16 cellular contexts compared by ENCODE assay signal in the genomic region with DNA sequence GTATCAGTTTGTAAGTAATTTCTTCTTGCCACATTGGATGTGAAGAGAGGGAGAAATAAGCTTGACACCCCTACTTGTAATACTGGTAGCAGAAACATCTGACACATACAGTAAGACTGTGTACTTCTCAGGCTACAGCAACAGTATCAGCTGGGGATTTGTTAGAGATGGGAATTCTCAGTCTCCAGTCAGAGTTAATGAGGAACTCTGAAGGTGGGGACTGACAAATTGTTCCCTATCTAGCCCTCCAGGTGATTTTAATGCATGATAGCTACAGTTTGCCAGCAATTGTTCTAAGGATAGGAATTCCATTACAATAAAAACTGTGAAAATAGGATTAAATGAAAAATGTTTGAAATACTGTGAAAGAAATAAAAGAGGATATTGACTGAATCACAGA.
DNase-seq lines count a peak whose midpoint lies in the region; ATAC-seq, FAIRE-seq and TF ChIP-seq lines count a peak whose summit lies in the region.
"Had no signal": no experiment of that assay in that cellular context is flagged by ENCODE, and none has a peak within 500 bp of the region (broad histone marks: within the 10 kb centered on the region; RNA-seq: fewer than 3 reads in every experiment).

No MANE protein-coding gene starts in this region.

- H3K4me1 ChIP-seq in GM23338 (ENCODE audit: insufficient read depth): 0 out of 2 replicates have a peak, but pooled peaks cover 3% of the 10 kb centered on the region
- H3K4me1 ChIP-seq in endothelial cell of umbilical vein (ENCODE audit: control insufficient read depth, extremely low read depth, insufficient read depth, low read length): no peaks in the 10 kb centered on the region
- H3K4me1 ChIP-seq: A549 had no signal

- no peak overlapping the region for H3K9ac ChIP-seq in endothelial cell of umbilical vein (replicated peaks; ENCODE audit: extremely low read depth, insufficient read depth, low read length)

- no peak overlapping the region for H3K4me3 Mint-ChIP-seq in GM23338
- H3K4me3 Mint-ChIP-seq in activated T-cell treated with anti-CD3 and anti-CD28 coated beads, Interleukin-2, amount 50 U/mL, for 24 hours: no peak overlapping the region
- no peak overlapping the region for H3K4me3 Mint-ChIP-seq in activated naive CD8-positive, alpha-beta T cell treated with anti-CD3 and anti-CD28 coated beads for 36 hours
- H3K4me3 Mint-ChIP-seq in activated CD8-positive, alpha-beta T cell treated with anti-CD3 and anti-CD28 coated beads, Interleukin-2, amount 10 ng/mL, durations not matched to agents 7 days and 5 days: no peak overlapping the region
- H3K4me3 Mint-ChIP-seq: CD14-positive monocyte; CD8-positive, alpha-beta T cell had no signal

- DNase-seq in GM23338 (ENCODE audit: low spot score) (peak; percentile 11), NCI-H82 treated with DMSO at 0.1 percent for 48 hours (lab: John Stamatoyannopoulos, UW; ENCODE audit: unreplicated experiment) (peak; percentile 1), endothelial cell of umbilical vein (ENCODE audit: low read depth, low spot score) (no peak)
- DNase-seq in activated T-cell treated with anti-CD3 and anti-CD28 coated beads, Interleukin-2, amount 50 U/mL, for 24 hours: no peak
- DNase-seq in activated naive CD8-positive, alpha-beta T cell treated with anti-CD3 and anti-CD28 coated beads for 36 hours: no peak
- DNase-seq in activated CD8-positive, alpha-beta T cell treated with anti-CD3 and anti-CD28 coated beads, Interleukin-2, amount 10 ng/mL, durations not matched to agents 7 days and 5 days: no peak
- DNase-seq: CD8-positive, alpha-beta T cell; COR-L47; DMS53; IMR-90; KBM-7 had no signal

- H3K79me2 ChIP-seq in GM23338 (replicated peaks; ENCODE audit: insufficient read depth): no peaks in the 10 kb centered on the region
- H3K79me2 ChIP-seq in endothelial cell of umbilical vein (ENCODE audit: control insufficient read depth, insufficient read depth, low read length): no peaks in the 10 kb centered on the region

- no peaks in the 10 kb centered on the region for H3K4me1 Mint-ChIP-seq in GM23338
- no peaks in the 10 kb centered on the region for H3K4me1 Mint-ChIP-seq in activated T-cell treated with anti-CD3 and anti-CD28 coated beads, Interleukin-2, amount 50 U/mL, for 24 hours (ENCODE audit: low read depth)
- H3K4me1 Mint-ChIP-seq in activated naive CD8-positive, alpha-beta T cell treated with anti-CD3 and anti-CD28 coated beads for 36 hours: no peaks in the 10 kb centered on the region
- H3K4me1 Mint-ChIP-seq in activated CD8-positive, alpha-beta T cell treated with anti-CD3 and anti-CD28 coated beads, Interleukin-2, amount 10 ng/mL, durations not matched to agents 7 days and 5 days (ENCODE audit: low read depth): no peaks in the 10 kb centered on the region
- H3K4me1 Mint-ChIP-seq: CD14-positive monocyte had no signal

- H3K27ac ChIP-seq in GM23338 (ENCODE audit: low read depth): no peak overlapping the region
- no peak overlapping the region for H3K27ac ChIP-seq in endothelial cell of umbilical vein (ENCODE audit: insufficient read depth, low read depth, low read length)
- H3K27ac ChIP-seq: A549 had no signal

- no peaks in the 10 kb centered on the region for H3K36me3 Mint-ChIP-seq in GM23338 (ENCODE audit: low read depth)
- no peaks in the 10 kb centered on the region for H3K36me3 Mint-ChIP-seq in activated T-cell treated with anti-CD3 and anti-CD28 coated beads, Interleukin-2, amount 50 U/mL, for 24 hours (ENCODE audit: low read depth)
- H3K36me3 Mint-ChIP-seq in activated naive CD8-positive, alpha-beta T cell treated with anti-CD3 and anti-CD28 coated beads for 36 hours: no peaks in the 10 kb centered on the region
- H3K36me3 Mint-ChIP-seq in activated CD8-positive, alpha-beta T cell treated with anti-CD3 and anti-CD28 coated beads, Interleukin-2, amount 10 ng/mL, durations not matched to agents 7 days and 5 days (ENCODE audit: low read depth): no peaks in the 10 kb centered on the region
- H3K36me3 Mint-ChIP-seq: CD14-positive monocyte; CD8-positive, alpha-beta T cell had no signal

- H4K20me1 ChIP-seq in GM23338 (replicated peaks; ENCODE audit: insufficient read depth) (no peaks in the 10 kb centered on the region), endothelial cell of umbilical vein (replicated peaks; ENCODE audit: control insufficient read depth, extremely low read depth, insufficient read depth, low read length) (no peaks in the 10 kb centered on the region)

- H3K4me2 ChIP-seq in GM23338: no peak overlapping the region
- no peak overlapping the region for H3K4me2 ChIP-seq in endothelial cell of umbilical vein (ENCODE audit: insufficient read depth, low read length)
- H3K4me2 ChIP-seq: A549 had no signal

- peak; percentile 45; the same call in 1 of the 3 replicates for ATAC-seq in GM23338
- ATAC-seq in HG02970 (IDR thresholded peaks at IDR 0.05; ENCODE audit: low FRiP score, unreplicated experiment): no peak
- ATAC-seq in activated CD8-positive, alpha-beta T cell treated with anti-CD3 and anti-CD28 coated beads, Interleukin-2, amount 10 ng/mL, durations not matched to agents 7 days and 5 days: no peak
- ATAC-seq: A549; CD8-positive, alpha-beta T cell; GM12878 had no signal

- H3K27ac Mint-ChIP-seq in GM23338: no peak overlapping the region
- H3K27ac Mint-ChIP-seq in activated T-cell treated with anti-CD3 and anti-CD28 coated beads, Interleukin-2, amount 50 U/mL, for 24 hours: no peak overlapping the region
- H3K27ac Mint-ChIP-seq in activated naive CD8-positive, alpha-beta T cell treated with anti-CD3 and anti-CD28 coated beads for 36 hours: no peak overlapping the region
- H3K27ac Mint-ChIP-seq in activated CD8-positive, alpha-beta T cell treated with anti-CD3 and anti-CD28 coated beads, Interleukin-2, amount 10 ng/mL, durations not matched to agents 7 days and 5 days: no peak overlapping the region
- H3K27ac Mint-ChIP-seq: CD14-positive monocyte; CD8-positive, alpha-beta T cell had no signal

- H3K9me2 ChIP-seq in GM23338 (ENCODE audit: insufficient read depth): no peaks in the 10 kb centered on the region

- dilution Hi-C loops in endothelial cell of umbilical vein (cut with MboI; ENCODE audit: extremely low pct_ligation_motif_present, low sequenced_read_pairs): no loop called here

- CTCF ChIA-PET in endothelial cell of umbilical vein (lab: Charles Lee): interaction anchor here (1.4 kb wide), 1 partner anchor 11 kb away, joined by 5 read pairs; no protein-coding TSS in a partner anchor
- CTCF ChIA-PET in activated CD8-positive, alpha-beta T cell treated with anti-CD3 and anti-CD28 coated beads, Interleukin-2, amount 10 ng/mL, durations not matched to agents 7 days and 5 days (lab: Charles Lee): no interaction called here

- intact Hi-C loops in endothelial cell of umbilical vein (cut with micrococcal nuclease): no loop called here

- no peak overlapping the region for H3K4me3 ChIP-seq in GM23338
- H3K4me3 ChIP-seq in endothelial cell of umbilical vein (replicated peaks in 1 of 3; ENCODE audit: insufficient read depth in 1 of 3, low read depth in 1 of 3, low read length in 3 of 3): no peak overlapping the region
- H3K4me3 ChIP-seq: A549, GM12878 had no signal

- no peak overlapping the region for H2AFZ ChIP-seq in GM23338
- peak overlapping the region; percentile 50 for H2AFZ ChIP-seq in endothelial cell of umbilical vein (ENCODE audit: low read depth, low read length)

- H3K9me1 ChIP-seq in endothelial cell of umbilical vein (replicated peaks; ENCODE audit: control insufficient read depth, extremely low read depth, insufficient read depth, low read length): no peaks in the 10 kb centered on the region

- POLR2A ChIA-PET in endothelial cell of umbilical vein (lab: Charles Lee): no interaction called here
- POLR2A ChIA-PET in activated CD8-positive, alpha-beta T cell treated with anti-CD3 and anti-CD28 coated beads, Interleukin-2, amount 10 ng/mL, durations not matched to agents 7 days and 5 days (lab: Charles Lee): no interaction called here

- BruUV-seq in endothelial cell of umbilical vein (replicated peaks; lab: Mats Ljungman, UMichigan): no TSS peak

- no peaks in the 10 kb centered on the region for H3K27me3 Mint-ChIP-seq in GM23338 (ENCODE audit: insufficient read depth, low read depth, poor library complexity)
- H3K27me3 Mint-ChIP-seq in activated T-cell treated with anti-CD3 and anti-CD28 coated beads, Interleukin-2, amount 50 U/mL, for 24 hours: no peaks in the 10 kb centered on the region
- H3K27me3 Mint-ChIP-seq in activated naive CD8-positive, alpha-beta T cell treated with anti-CD3 and anti-CD28 coated beads for 36 hours: no peaks in the 10 kb centered on the region
- H3K27me3 Mint-ChIP-seq in activated CD8-positive, alpha-beta T cell treated with anti-CD3 and anti-CD28 coated beads, Interleukin-2, amount 10 ng/mL, durations not matched to agents 7 days and 5 days (ENCODE audit: low read depth): no peaks in the 10 kb centered on the region

- H3K9me3 Mint-ChIP-seq in GM23338: no peaks in the 10 kb centered on the region
- peaks cover 5% of the 10 kb centered on the region for H3K9me3 Mint-ChIP-seq in activated T-cell treated with anti-CD3 and anti-CD28 coated beads, Interleukin-2, amount 50 U/mL, for 24 hours
- H3K9me3 Mint-ChIP-seq in activated naive CD8-positive, alpha-beta T cell treated with anti-CD3 and anti-CD28 coated beads for 36 hours: no peaks in the 10 kb centered on the region
- peaks cover 5% of the 10 kb centered on the region for H3K9me3 Mint-ChIP-seq in activated CD8-positive, alpha-beta T cell treated with anti-CD3 and anti-CD28 coated beads, Interleukin-2, amount 10 ng/mL, durations not matched to agents 7 days and 5 days (ENCODE audit: insufficient read depth)
- H3K9me3 Mint-ChIP-seq: CD8-positive, alpha-beta T cell had no signal

- H3K36me3 ChIP-seq in GM23338 (ENCODE audit: insufficient read depth) (no peaks in the 10 kb centered on the region), endothelial cell of umbilical vein (ENCODE audit: control insufficient read depth in 2 of 2, extremely low read depth in 1 of 2, insufficient read depth in 2 of 2, low read length in 2 of 2) (no peaks in the 10 kb centered on the region)

- FAIRE-seq in endothelial cell of umbilical vein (lab: Jason Lieb, UNC): no peak
- FAIRE-seq: A549, GM12878, GM18507 had no signal

- no peak for TF ChIP-seq CTCF in GM23338 (conservative IDR thresholded peaks at IDR 0.05; ENCODE audit: low read depth in 2 of 2)
- no peak for TF ChIP-seq CTCF in endothelial cell of umbilical vein (IDR thresholded peaks at IDR 0.05; ENCODE audit: extremely low read depth in 1 of 2, insufficient read depth in 1 of 2, low read depth in 1 of 2, low read length in 2 of 2)

- no peaks in the 10 kb centered on the region for H3K9me3 ChIP-seq in endothelial cell of umbilical vein (replicated peaks; ENCODE audit: control insufficient read depth, insufficient read depth, low read length)
- H3K9me3 ChIP-seq: A549 had no signal

- TF ChIP-seq POLR2A in endothelial cell of umbilical vein (IDR thresholded peaks at IDR 0.05; ENCODE audit: low read depth, low read length): no peak

- no peaks in the 10 kb centered on the region for H3K27me3 ChIP-seq in GM23338 (ENCODE audit: insufficient read depth)
- no peaks in the 10 kb centered on the region for H3K27me3 ChIP-seq in endothelial cell of umbilical vein (ENCODE audit: control insufficient read depth in 2 of 2, insufficient read depth in 2 of 2, low read length in 2 of 2)

- no peaks in the 10 kb centered on the region for H3F3A ChIP-seq in GM23338 (replicated peaks; ENCODE audit: low read depth)

TF ChIP-seq in endothelial cell of umbilical vein, 7 proteins besides CTCF, POLR2A, EP300 and RAD21 (continues in another document):
- TF ChIP-seq EZH2 (IDR thresholded peaks at IDR 0.05; ENCODE audit: borderline replicate concordance, low read depth, low read length, severe bottlenecking): no peak

Comparison
In these comparisons a context has a peak if more than half of its experiments do, and no peak if none do; other contexts are left out.
1. DNase-seq: peak in GM23338 (single experiment) and NCI-H82 treated with DMSO at 0.1 percent for 48 hours (single experiment); none in endothelial cell of umbilical vein (single experiment), activated T-cell treated with anti-CD3 and anti-CD28 coated beads, Interleukin-2, amount 50 U/mL, for 24 hours (single experiment), activated naive CD8-positive, alpha-beta T cell treated with anti-CD3 and anti-CD28 coated beads for 36 hours (single experiment) and activated CD8-positive, alpha-beta T cell treated with anti-CD3 and anti-CD28 coated beads, Interleukin-2, amount 10 ng/mL, durations not matched to agents 7 days and 5 days (single experiment).